10 cellular contexts compared by ENCODE assay signal in genomic region chr6:53179961-53180651, GRCh38. TPM values are rescaled to one million over a fixed set of nuclear protein-coding genes. Genes with fewer than 3 reads are reported as not detected.
DNase-seq lines count a peak whose midpoint lies in the region; ATAC-seq and TF ChIP-seq lines count a peak whose summit lies in the region.
"Had no signal": no experiment of that assay in that cellular context is flagged by ENCODE, and none has a peak within 500 bp of the region (broad histone marks: within the 10 kb centered on the region; RNA-seq: fewer than 3 reads in every experiment).

No MANE protein-coding gene starts in this region.

- intact Hi-C loops in prostate gland (cut with DNase I): no loop called here

- H3K4me3 ChIP-seq in LNCaP clone FGC (ENCODE audit: low read depth, low read length) (no peak overlapping the region), cardiac fibroblast (replicated peaks in 1 of 2; ENCODE audit: low read depth in 2 of 2, low read length in 2 of 2) (no peak overlapping the region), prostate gland (no peak overlapping the region)

- TF ChIP-seq POLR2A in prostate gland (IDR thresholded peaks at IDR 0.05): no peak

- no peak for TF ChIP-seq CTCF in LNCaP clone FGC (IDR thresholded peaks at IDR 0.05; ENCODE audit: control insufficient read depth, extremely low read depth, insufficient read depth)
- no peak for TF ChIP-seq CTCF in cardiac fibroblast (IDR thresholded peaks at IDR 0.05; ENCODE audit: low read depth, low read length)
- TF ChIP-seq CTCF in prostate gland (IDR thresholded peaks at IDR 0.05): no peak
- no peak for TF ChIP-seq CTCF in GM10248 (IDR thresholded peaks at IDR 0.05; ENCODE audit: control extremely low read depth, extremely low read depth, low read depth, missing control alignments)

- peak overlapping the region in 1 of 2 donors; percentile 28 for H3K27ac ChIP-seq in prostate gland

- DNase-seq in LNCaP clone FGC (ENCODE audit: low read depth) (peak; percentile 52), NCI-H774 (lab: John Stamatoyannopoulos, UW) (peak; percentile 82), cardiac fibroblast (ENCODE audit: low read depth in 2 of 2) (peak; percentile 41 to 84), prostate gland (ENCODE audit: low spot score) (peak; percentile 58), GM10248 (ENCODE audit: extremely low spot score) (no peak)

- CTCF ChIA-PET in GM10248 (lab: Yijun Ruan, JAX): interaction anchor here (0.7 to 1.7 kb wide), 3 partner anchors 9 to 304 kb away, joined by 3 to 6 read pairs (median 4); no protein-coding TSS in a partner anchor

- no peak for ATAC-seq in GM18858 (IDR thresholded peaks at IDR 0.05; ENCODE audit: unreplicated experiment)
- no peak for ATAC-seq in HG02763 (IDR thresholded peaks at IDR 0.05; ENCODE audit: unreplicated experiment)
- ATAC-seq in HG02981 (IDR thresholded peaks at IDR 0.05; ENCODE audit: unreplicated experiment): no peak

- H3K27me3 ChIP-seq in prostate gland (replicated peaks; ENCODE audit: insufficient read depth): no peaks in the 10 kb centered on the region

- no peaks in the 10 kb centered on the region for H3K4me1 ChIP-seq in prostate gland (replicated peaks)

- WGBS in prostate gland: 28% methylated on average over 8 of the region's 8 CpGs

- no peaks in the 10 kb centered on the region for H3K9me3 ChIP-seq in prostate gland

- H3K36me3 ChIP-seq in prostate gland: no peaks in the 10 kb centered on the region

- POLR2A ChIA-PET in GM10248 (lab: Yijun Ruan, JAX): no interaction called here

RNA-seq across cellular contexts. Expression of gene GCM1, which starts 31.5 kb away (rescaled TPM):
- total RNA-seq in prostate gland: under 1 TPM; 0.09 to 0.34 TPM
- total RNA-seq: H1, kidney epithelial cell had no signal
